ENCODE assay signal across 8 cellular contexts in the genomic region with DNA sequence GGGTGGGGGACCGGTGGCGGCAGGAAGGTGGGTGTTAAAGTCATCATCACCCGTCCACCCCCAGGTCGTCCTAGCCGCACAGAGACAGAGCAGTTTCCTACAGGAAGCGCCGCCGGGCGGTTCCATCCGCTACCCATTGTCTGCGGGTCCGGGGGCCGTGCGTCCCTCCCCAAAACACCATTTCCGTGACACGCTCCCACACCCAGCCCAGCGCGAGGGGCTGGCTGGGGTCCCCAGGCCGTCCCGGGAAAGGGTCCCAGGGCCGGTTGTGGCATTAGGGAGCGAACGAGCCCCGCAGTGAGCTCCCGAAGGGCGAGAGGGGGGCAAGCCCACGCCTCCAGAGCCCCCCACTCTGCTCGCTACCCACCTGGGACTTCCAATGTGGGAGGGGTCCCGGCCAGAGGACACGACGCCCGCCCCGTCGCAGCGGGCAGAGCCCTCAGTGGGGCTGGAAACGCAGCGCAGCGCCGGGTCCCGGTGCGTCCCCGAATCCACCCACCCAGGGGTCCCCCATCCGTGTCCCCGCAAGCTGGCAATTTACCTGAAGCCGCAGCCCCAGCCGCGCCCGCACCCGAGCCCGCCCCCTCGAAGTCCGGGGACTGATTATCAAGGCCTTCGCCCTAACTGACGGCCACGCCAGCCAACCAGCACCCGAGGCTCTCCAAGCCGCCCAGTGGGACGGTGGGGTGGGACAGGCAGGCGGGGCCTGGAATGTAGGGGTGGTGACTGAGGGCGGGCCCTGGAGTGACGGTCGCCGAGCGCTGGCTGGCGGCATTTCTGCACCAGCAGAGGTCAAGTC. TPM values are rescaled to one million over a fixed set of nuclear protein-coding genes. Genes with fewer than 3 reads are reported as not detected.
DNase-seq lines count a peak whose midpoint lies in the region; ATAC-seq and TF ChIP-seq lines count a peak whose summit lies in the region.

A gene (minus strand): TSS at position 579 of the 799 bp plus-strand sequence. CDS start 5,434 bp downstream, outside the sequence.

- H3K27ac Mint-ChIP-seq in CD8-positive, alpha-beta T cell, result peak within 1 kb of the TSS; percentile 22
- no peak within 1 kb of the TSS for H3K27ac Mint-ChIP-seq in nephron progenitor cell

- H3K36me3 ChIP-seq in CD8-positive, alpha-beta T cell (ENCODE audit: insufficient read depth, low read length), result no peaks in the 10 kb centered on the region

- ATAC-seq in CD8-positive, alpha-beta T cell, result peak; percentile 99
- peak; percentile 97 for ATAC-seq in GM21381 (IDR thresholded peaks at IDR 0.05; ENCODE audit: unreplicated experiment)

- peak within 1 kb of the TSS; percentile 42 for H3K27ac ChIP-seq in CD8-positive, alpha-beta T cell (ENCODE audit: low read depth, low read length)

- H3K9me3 Mint-ChIP-seq in CD8-positive, alpha-beta T cell, result no peaks in the 10 kb centered on the region
- H3K9me3 Mint-ChIP-seq in nephron progenitor cell, result no peaks in the 10 kb centered on the region

- CTCF ChIA-PET in CD8-positive, alpha-beta T cell (lab: Charles Lee), result interaction anchor here (0.6 to 3.4 kb wide), 4 partner anchors 11 to 89 kb away, joined by 4 to 26 read pairs (median 5); no protein-coding TSS in a partner anchor

- H3K27me3 ChIP-seq in CD8-positive, alpha-beta T cell (ENCODE audit: insufficient read depth, low read length), result no peaks in the 10 kb centered on the region

- peak within 1 kb of the TSS; percentile 79 for H3K4me3 Mint-ChIP-seq in CD8-positive, alpha-beta T cell
- H3K4me3 Mint-ChIP-seq in nephron progenitor cell, result peak within 1 kb of the TSS; percentile 74

- peak; percentile 84 to 94 (median 91) for DNase-seq in CD8-positive, alpha-beta T cell
- peak; percentile 94 for DNase-seq in Jurkat, Clone E6-1 (ENCODE audit: low read depth, low spot score)
- DNase-seq in RPMI8226 (peak; percentile 95), activated gamma-delta T cell treated with Interleukin-2 at 50 U/mL for 16 hours (peak; percentile 94), foreskin fibroblast (peak; percentile 96 to 98), nephron progenitor cell (peak; percentile 97)
- peak; percentile 92 for DNase-seq in stimulated activated naive CD4-positive, alpha-beta T cell treated with Interleukin-2 at 50 U/mL for 16 hours (lab: John Stamatoyannopoulos, UW)

- peaks cover 7% of the 10 kb centered on the region for H3K27me3 Mint-ChIP-seq in CD8-positive, alpha-beta T cell (ENCODE audit: low read depth)
- peaks cover 61% of the 10 kb centered on the region for H3K27me3 Mint-ChIP-seq in nephron progenitor cell (ENCODE audit: low read depth, poor library complexity)

- H3K4me1 Mint-ChIP-seq in CD8-positive, alpha-beta T cell (ENCODE audit: low read depth), result peaks cover 5% of the 10 kb centered on the region
- H3K4me1 Mint-ChIP-seq in nephron progenitor cell, result peaks cover 35% of the 10 kb centered on the region

- peaks cover 13% of the 10 kb centered on the region for H3K4me1 ChIP-seq in CD8-positive, alpha-beta T cell (ENCODE audit: insufficient read depth, low read length)

- TF ChIP-seq CTCF in CD8-positive, alpha-beta T cell (IDR thresholded peaks at IDR 0.05), result no peak
- no peak for TF ChIP-seq CTCF in foreskin fibroblast (IDR thresholded peaks at IDR 0.05; ENCODE audit: low read depth, low read length)
- TF ChIP-seq CTCF in nephron progenitor cell (IDR thresholded peaks at IDR 0.05), result no peak

- POLR2A ChIA-PET in CD8-positive, alpha-beta T cell (lab: Charles Lee), result interaction anchor here (0.7 to 1.9 kb wide), 2 partner anchors 10 to 21 kb away, joined by 4 to 6 read pairs; a partner anchor contains a TSS

- no peaks in the 10 kb centered on the region for H3K9me3 ChIP-seq in CD8-positive, alpha-beta T cell (ENCODE audit: low read length)

- peak within 1 kb of the TSS; percentile 70 for H3K4me3 ChIP-seq in CD8-positive, alpha-beta T cell (ENCODE audit: low read depth, low read length)
- peak within 1 kb of the TSS; percentile 53 for H3K4me3 ChIP-seq in Jurkat, Clone E6-1 (ENCODE audit: low read length)
- peak within 1 kb of the TSS; percentile 27 to 41 for H3K4me3 ChIP-seq in foreskin fibroblast (ENCODE audit: low read depth in 1 of 2, low read length in 2 of 2)

- H3K36me3 Mint-ChIP-seq in CD8-positive, alpha-beta T cell, result no peaks in the 10 kb centered on the region
- H3K36me3 Mint-ChIP-seq in nephron progenitor cell (ENCODE audit: low read depth), result no peaks in the 10 kb centered on the region

- intact Hi-C loops in CD8-positive, alpha-beta T cell (cut with DNase I, micrococcal nuclease), result loop anchor here (1.0 kb wide), 1 partner anchor 47 kb away; a partner anchor contains a TSS

RNA-seq across cellular contexts. Expression of the gene that starts here (rescaled TPM):
- total RNA-seq in CD8-positive, alpha-beta T cell, result 1 to 10 TPM in 1 of 2 experiments, under 1 TPM in 1; 0.78 to 1.4 TPM
- polyA plus RNA-seq in Jurkat, Clone E6-1 (2012; ENCODE audit: insufficient read depth, insufficient read length), result 1.7 TPM

Comparison
In these comparisons a context has a peak if more than half of its experiments do, and no peak if none do; other contexts are left out.
1. Peak in every context shown above with its lines: DNase-seq, ATAC-seq, H3K4me3 ChIP-seq and H3K27ac ChIP-seq.